1 cellular context compared by ENCODE assay signal in the genomic region with DNA sequence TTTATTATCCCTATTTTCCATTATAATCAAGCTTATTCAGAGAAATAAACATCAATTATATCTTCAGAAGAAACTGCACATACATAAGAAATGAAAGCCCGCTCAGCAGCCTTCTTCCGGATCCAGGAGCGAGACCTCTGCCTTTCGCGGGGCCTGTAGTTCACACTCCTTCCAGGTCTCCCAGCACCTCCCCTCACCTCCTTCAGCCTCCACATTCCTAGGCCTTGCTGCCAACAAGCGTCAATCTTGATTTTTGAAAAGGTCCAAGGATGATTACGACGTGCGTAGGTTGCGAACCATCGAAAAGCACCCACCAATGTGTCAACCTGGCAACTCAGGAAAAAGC.
TF ChIP-seq lines count a peak whose summit lies in the region.

No MANE protein-coding gene starts in this region.

TF ChIP-seq in K562, 482 proteins besides CTCF, POLR2A, EP300 and RAD21 (continued from another document):
- TF ChIP-seq PBX2 (CRISPR knock-in tag; IDR thresholded peaks at IDR 0.05; ENCODE audit: low read depth) (no peak), PBX2 (tag; conservative IDR thresholded peaks at IDR 0.05; ENCODE audit: low read depth) (0 out of 2 replicates have a peak, but pooled peaks have one; percentile 37), ZNF445 (CRISPR knock-in tag; IDR thresholded peaks at IDR 0.05; ENCODE audit: low read depth) (no peak), TAL1 (IDR thresholded peaks at IDR 0.05) (no peak), BHLHE40 (IDR thresholded peaks at IDR 0.05; ENCODE audit: low read length) (no peak), GABPB1 (CRISPR knock-in tag; IDR thresholded peaks at IDR 0.05) (no peak), RFX1 (IDR thresholded peaks at IDR 0.05) (no peak), ZNF609 (CRISPR knock-in tag; IDR thresholded peaks at IDR 0.05; ENCODE audit: borderline replicate concordance) (no peak)
TF ChIP-seq in K562: peak in this region for 6.
